22 cellular contexts compared by ENCODE assay signal in the genomic region with DNA sequence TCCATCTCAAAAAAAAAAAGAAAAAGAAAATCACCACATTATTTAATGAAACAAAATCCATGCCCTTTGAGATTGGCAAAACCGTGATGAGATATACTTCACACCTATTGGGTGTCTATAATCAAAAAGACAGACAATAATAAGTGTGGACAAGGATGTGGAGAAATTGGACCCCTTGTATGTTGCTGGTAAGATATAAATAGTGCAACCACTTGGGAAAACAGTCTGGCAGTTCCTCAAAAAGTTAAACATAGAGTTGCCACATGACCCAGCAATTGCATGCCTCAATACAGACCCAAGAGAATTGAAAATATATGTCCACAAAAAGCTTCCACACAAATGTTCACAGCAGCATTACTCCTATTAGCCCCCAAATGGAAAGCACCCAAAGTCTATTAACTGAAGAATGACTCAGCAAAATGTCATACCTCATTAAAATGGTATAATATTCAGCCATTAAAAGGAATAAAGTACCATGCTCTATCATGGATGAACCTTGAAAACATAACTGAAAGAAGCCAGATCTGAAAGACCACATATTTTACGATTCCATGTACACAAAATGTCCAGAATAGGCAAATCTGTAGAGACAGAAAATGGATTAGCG. TPM values are rescaled to one million over a fixed set of nuclear protein-coding genes. Genes with fewer than 3 reads are reported as not detected.
DNase-seq lines count a peak whose midpoint lies in the region; ATAC-seq, FAIRE-seq and TF ChIP-seq lines count a peak whose summit lies in the region.
"Had no signal": no experiment of that assay in that cellular context is flagged by ENCODE, and none has a peak within 500 bp of the region (broad histone marks: within the 10 kb centered on the region; RNA-seq: fewer than 3 reads in every experiment).

No MANE protein-coding gene starts in this region.

- DNase-seq in D721Med (ENCODE audit: insufficient read length, low spot score) = no peak
- no peak for DNase-seq in coronary artery (ENCODE audit: low spot score)
- no peak for DNase-seq in DMS153 treated with DMSO at 0.1 percent for 48 hours (lab: John Stamatoyannopoulos, UW; ENCODE audit: unreplicated experiment)
- DNase-seq in NCI-H1694 (lab: John Stamatoyannopoulos, UW) = no peak
- DNase-seq in NCI-H2196 (lab: John Stamatoyannopoulos, UW; ENCODE audit: unreplicated experiment) = no peak
- DNase-seq: CD8-positive, alpha-beta T cell; DND-41; GDM1; NCI-H1092; NCI-H446 treated with DMSO at 0.1 percent for 48 hours; NCI-H748 treated with DMSO at 0.1 percent for 48 hours; SW 1271 had no signal

- no peaks in the 10 kb centered on the region for H4K20me1 ChIP-seq in OCI-LY3 (ENCODE audit: insufficient read depth, low read length)
- H4K20me1 ChIP-seq: BLaER1 had no signal

- H3K4me1 ChIP-seq in OCI-LY3 (ENCODE audit: low read length) (peaks cover 4% of the 10 kb centered on the region; the same call in 1 of the 2 replicates), skeletal muscle tissue (ENCODE audit: control insufficient read depth in 3 of 3, insufficient read depth in 3 of 3, low read length in 3 of 3) (peaks cover 25 to 45% (median 31%) of the 10 kb centered on the region in 3 donors)

- no peak for ATAC-seq in HG03097 (IDR thresholded peaks at IDR 0.05; ENCODE audit: low FRiP score, unreplicated experiment)
- ATAC-seq: CD8-positive, alpha-beta T cell had no signal

- H3K36me3 ChIP-seq in OCI-LY3 (replicated peaks; ENCODE audit: low read depth, low read length) = no peaks in the 10 kb centered on the region
- H3K36me3 ChIP-seq in skeletal muscle tissue (ENCODE audit: control insufficient read depth in 3 of 3, insufficient read depth in 3 of 3, low read length in 3 of 3) = peaks cover 0 to 2% (median 0%) of the 10 kb centered on the region in 3 donors
- H3K36me3 ChIP-seq: BLaER1, SJSA1 had no signal

- H3K4me3 ChIP-seq in OCI-LY3 (ENCODE audit: low read length) = no peak overlapping the region
- H3K4me3 ChIP-seq in coronary artery = peak overlapping the region; percentile 38
- H3K4me3 ChIP-seq in skeletal muscle tissue (ENCODE audit: low read length in 3 of 3) = no peak overlapping the region
- H3K4me3 ChIP-seq: BLaER1, SJSA1 had no signal

- 0 out of 2 replicates have a peak overlapping the region, but pooled peaks have one; percentile 31 for H2AFZ ChIP-seq in OCI-LY3 (ENCODE audit: low read depth, low read length)

- H3K79me2 ChIP-seq in OCI-LY3 (ENCODE audit: low read length) = no peaks in the 10 kb centered on the region

- H3K27me3 ChIP-seq in OCI-LY3 (ENCODE audit: low read depth, low read length) = peaks cover 7% of the 10 kb centered on the region; the same call in 1 of the 2 replicates
- H3K27me3 ChIP-seq in skeletal muscle tissue (ENCODE audit: control insufficient read depth in 3 of 3, insufficient read depth in 3 of 3, low read length in 3 of 3) = no peaks in the 10 kb centered on the region
- H3K27me3 ChIP-seq: BLaER1, SJSA1 had no signal

- FAIRE-seq in D721Med (lab: Jason Lieb, UNC) = peak; percentile 82
- FAIRE-seq: GM12891, GM18507, H54 had no signal

- no peak overlapping the region for H3K4me2 ChIP-seq in OCI-LY3 (ENCODE audit: low read length)
- H3K4me2 ChIP-seq: BLaER1 had no signal

- TF ChIP-seq CTCF in D721Med (IDR thresholded peaks at IDR 0.05; ENCODE audit: insufficient read depth, missing control alignments) (no peak), OCI-LY3 (IDR thresholded peaks at IDR 0.05; ENCODE audit: low read depth, low read length) (no peak), coronary artery (IDR thresholded peaks at IDR 0.05) (no peak)

- H3K9ac ChIP-seq in OCI-LY3 (ENCODE audit: low read length) (no peak overlapping the region), skeletal muscle tissue (ENCODE audit: low read depth in 1 of 3, low read length in 3 of 3) (no peak overlapping the region)
- H3K9ac ChIP-seq: BLaER1 had no signal

- H3K27ac ChIP-seq in OCI-LY3 (ENCODE audit: low read length) = no peak overlapping the region
- H3K27ac ChIP-seq in coronary artery = peak overlapping the region; percentile 51 to 81
- H3K27ac ChIP-seq in skeletal muscle tissue (ENCODE audit: low read depth, low read length) = peak overlapping the region; percentile 33
- H3K27ac ChIP-seq: BLaER1, SJSA1 had no signal

- H3K9me3 ChIP-seq in OCI-LY3 (ENCODE audit: insufficient read depth, low read length) = no peaks in the 10 kb centered on the region
- H3K9me3 ChIP-seq in skeletal muscle tissue (ENCODE audit: control insufficient read depth in 3 of 3, low read length in 3 of 3) = no peaks in the 10 kb centered on the region
- H3K9me3 ChIP-seq: BLaER1, SJSA1 had no signal

RNA-seq across cellular contexts. Expression of a gene that starts 24.3 kb away (rescaled TPM):
- 15.1 TPM for total RNA-seq in skeletal muscle tissue
- total RNA-seq: A172; CD8-positive, alpha-beta T cell; MCF 10A had no signal

RNA-seq across cellular contexts. Expression of a gene that starts 33.2 kb away (rescaled TPM):
- 25.1 TPM for total RNA-seq in skeletal muscle tissue

RNA-seq across cellular contexts. Expression of a gene that starts 33.4 kb away (rescaled TPM):
- 50.1 TPM for total RNA-seq in skeletal muscle tissue
- total RNA-seq: CD8-positive, alpha-beta T cell had no signal
